Comparison of ENCODE assay signal across 19 cellular contexts in genomic region chr2:25561136-25561850, GRCh38.
DNase-seq lines count a peak whose midpoint lies in the region; ATAC-seq and TF ChIP-seq lines count a peak whose summit lies in the region.
"Had no signal": no experiment of that assay in that cellular context is flagged by ENCODE, and none has a peak within 500 bp of the region (broad histone marks: within the 10 kb centered on the region; RNA-seq: fewer than 3 reads in every experiment).

No MANE protein-coding gene starts in this region.

- no peaks in the 10 kb centered on the region for H4K20me1 ChIP-seq in OCI-LY3 (ENCODE audit: insufficient read depth, low read length)

- peak; percentile 12 for DNase-seq in activated T-cell treated with anti-CD3 and anti-CD28 coated beads for 48 hours (ENCODE audit: low read depth)
- no peak for DNase-seq in activated T-cell treated with anti-CD3 and anti-CD28 coated beads for 4 hours
- no peak for DNase-seq in activated T-helper 1 cell treated with anti-CD3 and anti-CD28 coated beads, Interleukin-12 subunit alpha, Interleukin-12 subunit beta, Interleukin-2, Interleukin-4 antibody, amounts not matched to agents 30 ng/mL and 10 ng/mL and 1 ng/mL, durations not matched to agents 14 hours and 24 hours and 36 hours (ENCODE audit: low spot score)
- DNase-seq in stimulated activated CD8-positive, alpha-beta memory T cell treated with anti-CD3 and anti-CD28 coated beads, Interleukin-2, amount 100 ng/mL, for 48 hours (ENCODE audit: low read depth in 2 of 2): peak; percentile 18 to 20
- DNase-seq in kidney tubule cell (ENCODE audit: low spot score): no peak
- DNase-seq: CD4-positive, alpha-beta memory T cell; mesendoderm; NCI-H1417 treated with DMSO at 0.1 percent for 48 hours; NCI-H2171; NCI-H748 treated with DMSO at 0.1 percent for 48 hours; nephron progenitor cell; psoas muscle; SK-N-SH had no signal

- no peaks in the 10 kb centered on the region for H3K79me2 ChIP-seq in OCI-LY3 (ENCODE audit: low read length)

- H3K9ac ChIP-seq in OCI-LY3 (ENCODE audit: low read length): no peak overlapping the region
- H3K9ac ChIP-seq: SK-N-SH had no signal

- intact Hi-C loops in activated T-helper 1 cell treated with anti-CD3 and anti-CD28 coated beads, Interleukin-12 subunit alpha, Interleukin-12 subunit beta, Interleukin-2, Interleukin-4 antibody, amounts not matched to agents 30 ng/mL and 10 ng/mL and 1 ng/mL, durations not matched to agents 14 hours and 24 hours and 36 hours (cut with micrococcal nuclease): loop anchor here (1.0 to 10.0 kb wide), 2 partner anchors 248 to 586 kb away; partner anchors contain the start of gene DNAJC27

- peaks cover 81% of the 10 kb centered on the region for H3K4me1 ChIP-seq in OCI-LY3 (ENCODE audit: low read length)
- H3K4me1 ChIP-seq: ascending aorta, psoas muscle had no signal

- 0 out of 2 replicates have a peak, but pooled peaks cover 5% of the 10 kb centered on the region for H3K9me3 ChIP-seq in OCI-LY3 (ENCODE audit: insufficient read depth, low read length)
- H3K9me3 ChIP-seq: ascending aorta, psoas muscle, SK-N-SH had no signal

- ATAC-seq in GM18520 (IDR thresholded peaks at IDR 0.05; ENCODE audit: unreplicated experiment) (no peak), HG03045 (IDR thresholded peaks at IDR 0.05; ENCODE audit: unreplicated experiment) (no peak)
- ATAC-seq: HCT116, psoas muscle had no signal

- H3K4me3 Mint-ChIP-seq in activated T-helper 1 cell treated with anti-CD3 and anti-CD28 coated beads, Interleukin-12 subunit alpha, Interleukin-12 subunit beta, Interleukin-2, Interleukin-4 antibody, amounts not matched to agents 30 ng/mL and 10 ng/mL and 1 ng/mL, durations not matched to agents 14 hours and 24 hours and 36 hours: peak overlapping the region; percentile 46
- H3K4me3 Mint-ChIP-seq: CD4-positive, alpha-beta memory T cell; nephron progenitor cell had no signal

- H3K27ac ChIP-seq in OCI-LY3 (ENCODE audit: low read length): no peak overlapping the region
- H3K27ac ChIP-seq: ascending aorta, psoas muscle had no signal

- H3K27ac Mint-ChIP-seq in activated T-helper 1 cell treated with anti-CD3 and anti-CD28 coated beads, Interleukin-12 subunit alpha, Interleukin-12 subunit beta, Interleukin-2, Interleukin-4 antibody, amounts not matched to agents 30 ng/mL and 10 ng/mL and 1 ng/mL, durations not matched to agents 14 hours and 24 hours and 36 hours: peak overlapping the region; percentile 91
- H3K27ac Mint-ChIP-seq: nephron progenitor cell had no signal

- TF ChIP-seq CTCF in OCI-LY3 (IDR thresholded peaks at IDR 0.05; ENCODE audit: low read depth, low read length): no peak

- H3K4me3 ChIP-seq in OCI-LY3 (ENCODE audit: low read length): no peak overlapping the region
- H3K4me3 ChIP-seq: ascending aorta, psoas muscle, smooth muscle cell had no signal

- H3K36me3 Mint-ChIP-seq in activated T-helper 1 cell treated with anti-CD3 and anti-CD28 coated beads, Interleukin-12 subunit alpha, Interleukin-12 subunit beta, Interleukin-2, Interleukin-4 antibody, amounts not matched to agents 30 ng/mL and 10 ng/mL and 1 ng/mL, durations not matched to agents 14 hours and 24 hours and 36 hours (ENCODE audit: low read depth): peaks cover 33% of the 10 kb centered on the region

- H3K27me3 Mint-ChIP-seq in activated T-helper 1 cell treated with anti-CD3 and anti-CD28 coated beads, Interleukin-12 subunit alpha, Interleukin-12 subunit beta, Interleukin-2, Interleukin-4 antibody, amounts not matched to agents 30 ng/mL and 10 ng/mL and 1 ng/mL, durations not matched to agents 14 hours and 24 hours and 36 hours (ENCODE audit: insufficient read depth): no peaks in the 10 kb centered on the region
- H3K27me3 Mint-ChIP-seq: CD4-positive, alpha-beta memory T cell had no signal

- H3K4me1 Mint-ChIP-seq in activated T-helper 1 cell treated with anti-CD3 and anti-CD28 coated beads, Interleukin-12 subunit alpha, Interleukin-12 subunit beta, Interleukin-2, Interleukin-4 antibody, amounts not matched to agents 30 ng/mL and 10 ng/mL and 1 ng/mL, durations not matched to agents 14 hours and 24 hours and 36 hours (ENCODE audit: low read depth): peaks cover 61% of the 10 kb centered on the region

- H3K4me2 ChIP-seq in OCI-LY3 (ENCODE audit: low read length): peak overlapping the region; percentile 44
- H3K4me2 ChIP-seq: SK-N-SH, smooth muscle cell had no signal

- no peak overlapping the region for H2AFZ ChIP-seq in OCI-LY3 (ENCODE audit: low read depth, low read length)

- H3K36me3 ChIP-seq in OCI-LY3 (replicated peaks; ENCODE audit: low read depth, low read length): peaks cover 5% of the 10 kb centered on the region
- H3K36me3 ChIP-seq: ascending aorta had no signal

- peaks cover 18% of the 10 kb centered on the region for H3K9me3 Mint-ChIP-seq in activated T-helper 1 cell treated with anti-CD3 and anti-CD28 coated beads, Interleukin-12 subunit alpha, Interleukin-12 subunit beta, Interleukin-2, Interleukin-4 antibody, amounts not matched to agents 30 ng/mL and 10 ng/mL and 1 ng/mL, durations not matched to agents 14 hours and 24 hours and 36 hours
- H3K9me3 Mint-ChIP-seq: CD4-positive, alpha-beta memory T cell had no signal

- H3K27me3 ChIP-seq in OCI-LY3 (ENCODE audit: low read depth, low read length): peaks cover 10% of the 10 kb centered on the region
- H3K27me3 ChIP-seq: ascending aorta had no signal

Comparison
In these comparisons a context has a peak if more than half of its experiments do, and no peak if none do; other contexts are left out.
1. DNase-seq: peak in activated T-cell treated with anti-CD3 and anti-CD28 coated beads for 48 hours (single experiment) and stimulated activated CD8-positive, alpha-beta memory T cell treated with anti-CD3 and anti-CD28 coated beads, Interleukin-2, amount 100 ng/mL, for 48 hours (2 of 2); none in activated T-cell treated with anti-CD3 and anti-CD28 coated beads for 4 hours (single experiment), activated T-helper 1 cell treated with anti-CD3 and anti-CD28 coated beads, Interleukin-12 subunit alpha, Interleukin-12 subunit beta, Interleukin-2, Interleukin-4 antibody, amounts not matched to agents 30 ng/mL and 10 ng/mL and 1 ng/mL, durations not matched to agents 14 hours and 24 hours and 36 hours (single experiment) and kidney tubule cell (single experiment).